Comparison of ENCODE assay signal across 8 cellular contexts in the genomic region with DNA sequence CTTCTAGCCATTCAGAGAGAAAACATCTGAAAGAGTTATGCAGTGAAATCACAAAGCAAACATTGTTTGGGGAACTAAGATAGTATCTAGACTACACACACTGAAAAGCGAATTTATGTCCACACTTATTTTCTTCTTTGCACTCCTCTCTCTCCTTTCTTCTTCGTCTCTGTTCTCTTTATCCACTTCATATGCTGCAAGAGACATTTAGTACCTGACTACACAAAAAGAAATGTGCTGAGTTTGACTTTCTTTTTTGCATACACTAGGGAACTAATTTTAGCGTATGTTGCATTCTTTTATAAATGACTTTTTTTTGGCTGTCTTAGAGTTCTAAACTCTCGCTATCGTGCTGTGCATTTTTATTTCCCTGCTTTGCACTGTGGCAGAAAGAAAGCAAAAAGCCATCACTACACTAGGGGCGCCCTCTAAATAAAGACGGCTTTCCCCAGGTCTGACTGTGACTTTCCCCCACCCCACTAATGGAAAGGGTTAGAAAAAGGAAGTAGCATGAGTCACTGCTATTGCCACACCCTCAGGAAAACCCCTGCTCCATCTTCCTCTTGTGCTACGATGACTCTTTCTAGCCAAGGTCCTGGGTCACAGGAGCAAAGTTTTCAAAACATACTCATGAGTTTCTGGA.
DNase-seq lines count a peak whose midpoint lies in the region; ATAC-seq, FAIRE-seq and TF ChIP-seq lines count a peak whose summit lies in the region.

No MANE protein-coding gene starts in this region.

- no peaks in the 10 kb centered on the region for H3K36me3 ChIP-seq in cardiac muscle cell
- no peaks in the 10 kb centered on the region for H3K36me3 ChIP-seq in small intestine (ENCODE audit: control insufficient read depth in 2 of 2, insufficient read depth in 2 of 2, low read length in 2 of 2)

- FAIRE-seq in small intestine (lab: Jason Lieb, UNC), result no peak

- peaks cover 3% of the 10 kb centered on the region for H3K9me3 ChIP-seq in AG04450 (ENCODE audit: control insufficient read depth, insufficient read depth, low read length)
- no peaks in the 10 kb centered on the region for H3K9me3 ChIP-seq in cardiac muscle cell (ENCODE audit: low read depth)
- H3K9me3 ChIP-seq in small intestine (ENCODE audit: control insufficient read depth, low read depth), result no peaks in the 10 kb centered on the region

- in situ Hi-C loops in GM18951 (cut with MboI; ENCODE audit: low sequenced_read_pairs, unreplicated experiment), result no loop called here

- TF ChIP-seq POLR2A in GM18951 (IDR thresholded peaks at IDR 0.05; ENCODE audit: extremely low read depth, insufficient read depth, insufficient read length), result peak; percentile 23

- 21 to 43% (median 38%) methylated on average over 8 of the region's 8 CpGs for WGBS in small intestine, 3 donors

- H3K27ac ChIP-seq in AG04450 (ENCODE audit: low read depth, low read length) (peak overlapping the region; percentile 86), RWPE1 (no peak overlapping the region), cardiac muscle cell (no peak overlapping the region), small intestine (ENCODE audit: low read depth in 1 of 2, low read length in 1 of 2) (peak overlapping the region in 1 of 2 donors; percentile 56)

- DNase-seq in AG04450 (ENCODE audit: low read depth, low spot score) (peak; percentile 80), RWPE1 (ENCODE audit: low spot score) (peak; percentile 92), cardiac muscle cell (ENCODE audit: low read depth in 1 of 2, low spot score in 1 of 2) (peak in 1 of 2 donors; percentile 94), small intestine (peak; percentile 61), occipital lobe (lab: John Stamatoyannopoulos, UW) (no peak)
- DNase-seq in activated T-helper 9 cell treated with anti-CD3 and anti-CD28 coated beads, Interleukin-2, amount 50 U/mL, for 16 hours (ENCODE audit: low read depth), result peak; percentile 53

- CTCF ChIA-PET in AG04450 (lab: Charles Lee) (interaction anchor here (0.7 to 1.1 kb wide), 4 partner anchors 13 to 152 kb away, joined by 3 read pairs; no protein-coding TSS in a partner anchor), RWPE1 (lab: Yijun Ruan, JAX) (interaction anchor here (1.8 kb wide), 1 partner anchor 91 kb away, joined by 4 read pairs; no protein-coding TSS in a partner anchor)

- H3K4me1 ChIP-seq in cardiac muscle cell (ENCODE audit: low read depth) (no peaks in the 10 kb centered on the region), small intestine (ENCODE audit: control insufficient read depth in 2 of 2, insufficient read depth in 1 of 2, low read depth in 1 of 2, low read length in 1 of 2) (peaks cover 0 to 11% of the 10 kb centered on the region in 2 donors)

- H3K4me3 ChIP-seq in AG04450 (ENCODE audit: low read depth, low read length) (peak overlapping the region; percentile 0; the same call in 1 of the 2 replicates), cardiac muscle cell (no peak overlapping the region), small intestine (ENCODE audit: low read depth in 1 of 2, low read length in 2 of 2) (no peak overlapping the region)

- H3K27me3 ChIP-seq in AG04450 (ENCODE audit: control insufficient read depth, insufficient read depth, low read length), result no peaks in the 10 kb centered on the region
- no peaks in the 10 kb centered on the region for H3K27me3 ChIP-seq in cardiac muscle cell
- H3K27me3 ChIP-seq in small intestine (ENCODE audit: control insufficient read depth in 2 of 2, insufficient read depth in 2 of 2, low read length in 2 of 2), result no peaks in the 10 kb centered on the region

- POLR2A ChIA-PET in AG04450 (lab: Yijun Ruan, JAX), result interaction anchor here (0.9 kb wide), 1 partner anchor 14 kb away, joined by 3 read pairs; no protein-coding TSS in a partner anchor
- POLR2A ChIA-PET in RWPE1 (lab: Yijun Ruan, JAX; ENCODE audit: low non-redundant PET), result no interaction called here

- ATAC-seq in HG03108 (IDR thresholded peaks at IDR 0.05; ENCODE audit: unreplicated experiment), result peak; percentile 95

- TF ChIP-seq CTCF in AG04450 (IDR thresholded peaks at IDR 0.05; ENCODE audit: low read depth, low read length), result peak; percentile 59
- TF ChIP-seq CTCF in RWPE1 (conservative IDR thresholded peaks at IDR 0.05; ENCODE audit: low read depth), result peak; percentile 47
- TF ChIP-seq CTCF in cardiac muscle cell (IDR thresholded peaks at IDR 0.05; ENCODE audit: low read depth, low read length), result peak; percentile 58
